In the genomic region with DNA sequence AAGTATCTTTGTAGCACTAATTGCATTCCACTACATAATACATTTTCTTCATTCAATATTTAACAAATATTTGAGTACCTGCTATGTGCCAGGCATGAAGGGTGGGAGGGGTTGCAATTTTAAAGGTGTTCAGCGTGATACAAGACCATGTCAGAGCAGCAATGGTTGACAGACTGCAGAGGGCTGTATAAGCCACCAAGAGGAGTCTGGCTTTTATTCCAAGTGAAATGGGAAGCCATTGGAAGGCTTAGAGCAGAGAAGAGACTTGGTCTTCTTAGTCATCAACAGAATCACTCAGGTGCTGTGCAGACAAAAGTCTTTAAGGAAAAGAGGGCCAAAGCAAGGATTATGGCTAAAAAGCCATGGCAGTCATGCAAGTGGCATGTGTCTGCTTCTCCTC, we compare ENCODE assay signal across 21 cellular contexts.
"Had no signal": no experiment of that assay in that cellular context is flagged by ENCODE, and none has a peak within 500 bp of the region (broad histone marks: within the 10 kb centered on the region; RNA-seq: fewer than 3 reads in every experiment).

No MANE protein-coding gene starts in this region.

- H3K27ac Mint-ChIP-seq: activated CD4-positive, alpha-beta T cell treated with anti-CD3 and anti-CD28 coated beads, Interleukin-2, amount 10 ng/mL, durations not matched to agents 7 days and 5 days; activated CD8-positive, alpha-beta T cell treated with anti-CD3 and anti-CD28 coated beads, Interleukin-2, amount 10 ng/mL, durations not matched to agents 7 days and 5 days; effector memory CD8-positive, alpha-beta T cell; nephron; stimulated activated effector memory CD8-positive, alpha-beta T cell treated with anti-CD3 and anti-CD28 coated beads, Interleukin-12 subunit alpha, Interleukin-12 subunit beta, amount 100 ng/mL, for 72 hours; type B pancreatic cell had no signal

- DNase-seq: activated CD4-positive, alpha-beta T cell treated with anti-CD3 and anti-CD28 coated beads, Interleukin-2, amount 10 ng/mL, durations not matched to agents 7 days and 5 days; activated CD8-positive, alpha-beta memory T cell treated with anti-CD3 and anti-CD28 coated beads, Interleukin-2, amount 50 U/mL, for 4 hours; activated CD8-positive, alpha-beta T cell treated with anti-CD3 and anti-CD28 coated beads, Interleukin-2, amount 10 ng/mL, durations not matched to agents 7 days and 5 days; activated effector memory CD4-positive, alpha-beta T cell treated with anti-CD3 and anti-CD28 coated beads, Interleukin-2, amount 50 U/mL, for 16 hours; activated naive CD4-positive, alpha-beta T cell treated with anti-CD3 and anti-CD28 coated beads, Interleukin-2, amount 50 U/mL, for 16 hours; activated T-cell treated with anti-CD3 and anti-CD28 coated beads, Interleukin-2, amount 50 U/mL, for 48 hours; dermis blood vessel endothelial cell; effector memory CD8-positive, alpha-beta T cell; hypothalamus; kidney; midbrain; nucleus accumbens; sigmoid colon; stimulated activated CD4-positive, alpha-beta T cell treated with anti-CD3 and anti-CD28 coated beads, Interleukin-4, amount 100 ng/mL, for 24 hours; testis had no signal

- H3K4me3 Mint-ChIP-seq: activated CD4-positive, alpha-beta T cell treated with anti-CD3 and anti-CD28 coated beads, Interleukin-2, amount 10 ng/mL, durations not matched to agents 7 days and 5 days; activated CD8-positive, alpha-beta T cell treated with anti-CD3 and anti-CD28 coated beads, Interleukin-2, amount 10 ng/mL, durations not matched to agents 7 days and 5 days; effector memory CD8-positive, alpha-beta T cell; nephron; stimulated activated effector memory CD8-positive, alpha-beta T cell treated with anti-CD3 and anti-CD28 coated beads, Interleukin-12 subunit alpha, Interleukin-12 subunit beta, amount 100 ng/mL, for 72 hours; type B pancreatic cell had no signal

- H3K4me1 Mint-ChIP-seq: activated CD4-positive, alpha-beta T cell treated with anti-CD3 and anti-CD28 coated beads, Interleukin-2, amount 10 ng/mL, durations not matched to agents 7 days and 5 days; nephron; stimulated activated effector memory CD8-positive, alpha-beta T cell treated with anti-CD3 and anti-CD28 coated beads, Interleukin-12 subunit alpha, Interleukin-12 subunit beta, amount 100 ng/mL, for 72 hours had no signal

- H3K4me1 ChIP-seq: ascending aorta, sigmoid colon, testis had no signal

- H3K27ac ChIP-seq: ascending aorta, sigmoid colon, testis had no signal

- H3K27me3 Mint-ChIP-seq: effector memory CD8-positive, alpha-beta T cell; type B pancreatic cell had no signal

- ATAC-seq: activated CD4-positive, CD25-positive, alpha-beta regulatory T cell treated with anti-CD3 and anti-CD28 coated beads, Interleukin-2, amount 50 U/mL, for 24 hours; activated CD8-positive, alpha-beta T cell treated with anti-CD3 and anti-CD28 coated beads, Interleukin-2, amount 10 ng/mL, durations not matched to agents 7 days and 5 days; effector memory CD8-positive, alpha-beta T cell; left lobe of liver; stimulated activated effector memory CD8-positive, alpha-beta T cell treated with anti-CD3 and anti-CD28 coated beads, Interleukin-12 subunit alpha, Interleukin-12 subunit beta, amount 100 ng/mL, for 72 hours had no signal

- H3K9me3 ChIP-seq: sigmoid colon, testis had no signal

- H3K4me3 ChIP-seq: ascending aorta, sigmoid colon, testis had no signal

- H3K36me3 Mint-ChIP-seq: stimulated activated effector memory CD8-positive, alpha-beta T cell treated with anti-CD3 and anti-CD28 coated beads, Interleukin-12 subunit alpha, Interleukin-12 subunit beta, amount 100 ng/mL, for 72 hours; type B pancreatic cell had no signal

- H3K36me3 ChIP-seq: ascending aorta, sigmoid colon had no signal

- H3K9me3 Mint-ChIP-seq: effector memory CD8-positive, alpha-beta T cell; stimulated activated effector memory CD8-positive, alpha-beta T cell treated with anti-CD3 and anti-CD28 coated beads, Interleukin-12 subunit alpha, Interleukin-12 subunit beta, amount 100 ng/mL, for 72 hours had no signal

- H3K27me3 ChIP-seq: ascending aorta, sigmoid colon, testis had no signal
